ENCODE assay signal across 23 cellular contexts in the genomic region with DNA sequence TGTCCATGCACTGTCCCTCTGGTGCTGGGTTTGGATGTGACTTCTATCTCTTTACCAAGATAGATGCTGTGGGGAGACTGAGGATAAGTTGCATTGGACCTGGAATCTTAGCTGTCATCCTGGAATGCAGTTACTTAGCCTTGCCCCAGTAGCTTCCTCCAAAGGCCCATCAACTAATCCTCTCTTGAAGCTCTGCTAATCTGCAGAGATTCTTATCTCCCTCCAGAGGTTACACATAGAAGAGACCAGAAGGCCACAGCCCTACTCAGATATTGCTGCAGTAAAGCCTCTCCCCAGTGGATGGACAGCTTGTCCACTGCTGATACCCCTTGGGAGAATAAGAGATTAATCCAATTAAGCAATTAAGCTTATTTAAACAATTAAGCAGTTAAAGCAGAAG.
DNase-seq lines count a peak whose midpoint lies in the region; ATAC-seq and TF ChIP-seq lines count a peak whose summit lies in the region.
"Had no signal": no experiment of that assay in that cellular context is flagged by ENCODE, and none has a peak within 500 bp of the region (broad histone marks: within the 10 kb centered on the region; RNA-seq: fewer than 3 reads in every experiment).

No MANE protein-coding gene starts in this region.

- H3K27me3 Mint-ChIP-seq in CD4-positive, CD25-positive, alpha-beta regulatory T cell: no peaks in the 10 kb centered on the region
- no peaks in the 10 kb centered on the region for H3K27me3 Mint-ChIP-seq in naive thymus-derived CD4-positive, alpha-beta T cell

- H3K9me3 Mint-ChIP-seq in CD4-positive, CD25-positive, alpha-beta regulatory T cell: peaks cover 0 to 2% (median 0%) of the 10 kb centered on the region in 7 donors
- H3K9me3 Mint-ChIP-seq in naive thymus-derived CD4-positive, alpha-beta T cell: no peaks in the 10 kb centered on the region
- H3K9me3 Mint-ChIP-seq: CD8-positive, alpha-beta T cell; GM23338; H9 had no signal

- no peaks in the 10 kb centered on the region for H3K4me1 ChIP-seq in CD4-positive, CD25-positive, alpha-beta regulatory T cell (ENCODE audit: control insufficient read depth, insufficient read depth, low read length, poor library complexity, severe bottlenecking)
- H3K4me1 ChIP-seq in naive thymus-derived CD4-positive, alpha-beta T cell (ENCODE audit: control insufficient read depth in 2 of 2, insufficient read depth in 2 of 2, low read length in 2 of 2): no peaks in the 10 kb centered on the region
- no peaks in the 10 kb centered on the region for H3K4me1 ChIP-seq in right atrium auricular region
- H3K4me1 ChIP-seq: BLaER1, Caco-2 had no signal

- H3K27ac Mint-ChIP-seq in CD4-positive, CD25-positive, alpha-beta regulatory T cell: peak overlapping the region in 2 of 3 donors; percentile 0 to 38
- H3K27ac Mint-ChIP-seq in naive thymus-derived CD4-positive, alpha-beta T cell: peak overlapping the region in 5 of 9 donors; percentile 24 to 76 (median 34)
- H3K27ac Mint-ChIP-seq: GM23338 had no signal

- DNase-seq in CD4-positive, CD25-positive, alpha-beta regulatory T cell: no peak
- DNase-seq in ELF-1 (ENCODE audit: low read depth, low spot score) (peak; percentile 26), SK-N-DZ (ENCODE audit: low spot score) (peak; percentile 42), nucleus accumbens (lab: John Stamatoyannopoulos, UW) (no peak), right atrium auricular region (ENCODE audit: low spot score) (no peak)
- DNase-seq in naive thymus-derived CD4-positive, alpha-beta T cell: no peak
- DNase-seq in stimulated activated CD4-positive, alpha-beta T cell treated with anti-CD3 and anti-CD28 coated beads, Interleukin-2, amount 100 ng/mL, for 48 hours: no peak
- DNase-seq: Caco-2; CD8-positive, alpha-beta T cell; DMS 273 treated with DMSO at 0.1 percent for 48 hours; DMS79; H9; Kasumi-1; MV-4-11; NCI-H1105; NCI-H1436 treated with DMSO at 0.1 percent for 48 hours; NCI-H1930; Right ventricle myocardium superior; RPMI8226 had no signal

- no peaks in the 10 kb centered on the region for H3K9me3 ChIP-seq in CD4-positive, CD25-positive, alpha-beta regulatory T cell (ENCODE audit: control insufficient read depth in 2 of 2, low read length in 2 of 2)
- H3K9me3 ChIP-seq in naive thymus-derived CD4-positive, alpha-beta T cell (ENCODE audit: control insufficient read depth in 2 of 3, low read length in 3 of 3): no peaks in the 10 kb centered on the region
- H3K9me3 ChIP-seq in right atrium auricular region: no peaks in the 10 kb centered on the region
- H3K9me3 ChIP-seq: BLaER1, Caco-2 had no signal

- no peaks in the 10 kb centered on the region for H3K36me3 Mint-ChIP-seq in CD4-positive, CD25-positive, alpha-beta regulatory T cell
- no peaks in the 10 kb centered on the region for H3K36me3 Mint-ChIP-seq in naive thymus-derived CD4-positive, alpha-beta T cell
- H3K36me3 Mint-ChIP-seq: CD8-positive, alpha-beta T cell had no signal

- CTCF ChIA-PET in naive thymus-derived CD4-positive, alpha-beta T cell (lab: Charles Lee): no interaction called here

- H3K4me1 Mint-ChIP-seq in CD4-positive, CD25-positive, alpha-beta regulatory T cell: peaks cover 0 to 22% (median 5%) of the 10 kb centered on the region in 4 donors
- peaks cover 8 to 48% (median 29%) of the 10 kb centered on the region in 7 donors for H3K4me1 Mint-ChIP-seq in naive thymus-derived CD4-positive, alpha-beta T cell
- H3K4me1 Mint-ChIP-seq: GM23338 had no signal

- no peak overlapping the region for H3K4me3 Mint-ChIP-seq in CD4-positive, CD25-positive, alpha-beta regulatory T cell
- no peak overlapping the region for H3K4me3 Mint-ChIP-seq in naive thymus-derived CD4-positive, alpha-beta T cell
- H3K4me3 Mint-ChIP-seq: CD8-positive, alpha-beta T cell; GM23338; H9 had no signal

- no peak for TF ChIP-seq CTCF in right atrium auricular region (IDR thresholded peaks at IDR 0.05)

- H3K36me3 ChIP-seq in CD4-positive, CD25-positive, alpha-beta regulatory T cell (ENCODE audit: control insufficient read depth, insufficient read depth, low read length): no peaks in the 10 kb centered on the region
- H3K36me3 ChIP-seq in naive thymus-derived CD4-positive, alpha-beta T cell (ENCODE audit: control insufficient read depth in 2 of 3, insufficient read depth in 3 of 3, low read length in 3 of 3): no peaks in the 10 kb centered on the region
- H3K36me3 ChIP-seq in right atrium auricular region: no peaks in the 10 kb centered on the region
- H3K36me3 ChIP-seq: BLaER1 had no signal

- intact Hi-C loops in naive thymus-derived CD4-positive, alpha-beta T cell (cut with micrococcal nuclease): no loop called here

- H3K27me3 ChIP-seq in CD4-positive, CD25-positive, alpha-beta regulatory T cell (ENCODE audit: control insufficient read depth, insufficient read depth, low read length): no peaks in the 10 kb centered on the region
- no peaks in the 10 kb centered on the region for H3K27me3 ChIP-seq in naive thymus-derived CD4-positive, alpha-beta T cell (ENCODE audit: control insufficient read depth in 2 of 2, insufficient read depth in 2 of 2, low read length in 2 of 2)
- H3K27me3 ChIP-seq in right atrium auricular region: no peaks in the 10 kb centered on the region
- H3K27me3 ChIP-seq: BLaER1 had no signal

- no peak overlapping the region for H3K27ac ChIP-seq in CD4-positive, CD25-positive, alpha-beta regulatory T cell (ENCODE audit: insufficient read depth, low read length, poor library complexity, severe bottlenecking)
- H3K27ac ChIP-seq in naive thymus-derived CD4-positive, alpha-beta T cell (ENCODE audit: low read depth, low read length): no peak overlapping the region
- no peak overlapping the region for H3K27ac ChIP-seq in right atrium auricular region
- H3K27ac ChIP-seq: BLaER1 had no signal

- ATAC-seq in CD4-positive, CD25-positive, alpha-beta regulatory T cell (ENCODE audit: low read depth in 2 of 2): no peak
- ATAC-seq in naive thymus-derived CD4-positive, alpha-beta T cell: no peak
- ATAC-seq in GM21717 (IDR thresholded peaks at IDR 0.05; ENCODE audit: unreplicated experiment): no peak
- ATAC-seq: CD8-positive, alpha-beta T cell; GM23338; K562 had no signal

- POLR2A ChIA-PET in naive thymus-derived CD4-positive, alpha-beta T cell (lab: Charles Lee): interaction anchor here (1.2 kb wide), 1 partner anchor 243 kb away, joined by 4 read pairs; no protein-coding TSS in a partner anchor

- no peak overlapping the region for H3K4me3 ChIP-seq in CD4-positive, CD25-positive, alpha-beta regulatory T cell (ENCODE audit: low read depth, low read length)
- H3K4me3 ChIP-seq in naive thymus-derived CD4-positive, alpha-beta T cell (ENCODE audit: low read length): no peak overlapping the region
- H3K4me3 ChIP-seq in right atrium auricular region: no peak overlapping the region
- H3K4me3 ChIP-seq: BLaER1, GM23338, K562 had no signal

Comparison
In these comparisons a context has a peak if more than half of its experiments do, and no peak if none do; other contexts are left out.
1. DNase-seq: peak in ELF-1 (single experiment) and SK-N-DZ (single experiment); none in CD4-positive, CD25-positive, alpha-beta regulatory T cell (0 of 3), naive thymus-derived CD4-positive, alpha-beta T cell (0 of 9), stimulated activated CD4-positive, alpha-beta T cell treated with anti-CD3 and anti-CD28 coated beads, Interleukin-2, amount 100 ng/mL, for 48 hours (0 of 2), nucleus accumbens (0 of 56) and right atrium auricular region (single experiment).